ENCODE assay signal across 1 cellular context in genomic region chr5:73448451-73449136, GRCh38.
A peak's percentile ranks its signal among the peaks of the same experiment; 100 is the strongest.
TF ChIP-seq lines count a peak whose summit lies in the region.

Gene FOXD1, minus strand, starts transcription at chr5:73448777. Its CDS starts 415 bp downstream, at chr5:73448362.

TF ChIP-seq in HCT116, 20 proteins besides CTCF, POLR2A, EP300 and RAD21 (continued from another document):
- TF ChIP-seq JUND (IDR thresholded peaks at IDR 0.05) (no peak), ZFX (IDR thresholded peaks at IDR 0.05) (peak; percentile 54; the same call in 1 of the 2 replicates), ZBTB33 (IDR thresholded peaks at IDR 0.05; ENCODE audit: extremely low read depth, insufficient replicate concordance, low read length) (peak; percentile 41), POLR2AphosphoS5 (IDR thresholded peaks at IDR 0.05; ENCODE audit: low read depth, low read length) (peak; percentile 93), SRF (IDR thresholded peaks at IDR 0.05; ENCODE audit: low read depth) (no peak), CEBPB (IDR thresholded peaks at IDR 0.05; ENCODE audit: low read depth) (no peak), ELF1 (IDR thresholded peaks at IDR 0.05; ENCODE audit: borderline replicate concordance, low read depth) (no peak), EGR1 (IDR thresholded peaks at IDR 0.05; ENCODE audit: low read depth) (peak; percentile 64), YY1 (IDR thresholded peaks at IDR 0.05; ENCODE audit: extremely low read depth, insufficient replicate concordance, low read depth, low read length) (peak; percentile 32)
